Comparison of ENCODE assay signal across 18 cellular contexts in genomic region chr18:30406728-30407127, GRCh38.
"Had no signal": no experiment of that assay in that cellular context is flagged by ENCODE, and none has a peak within 500 bp of the region (broad histone marks: within the 10 kb centered on the region; RNA-seq: fewer than 3 reads in every experiment).

No MANE protein-coding gene starts in this region.

- H3K9me3 ChIP-seq: lower lobe of right lung, neutrophil, tibial artery, vagina had no signal

- DNase-seq: activated B cell treated with CpG ODN at 0.5 μM for 24 hours; activated CD4-positive, alpha-beta T cell treated with anti-CD3 and anti-CD28 coated beads, Interleukin-2, amount 10 ng/mL, durations not matched to agents 7 days and 5 days; activated naive CD4-positive, alpha-beta T cell treated with anti-CD3 and anti-CD28 coated beads, Interleukin-2, amount 10 ng/mL, durations not matched to agents 7 days and 5 days; activated T-cell treated with anti-CD3 and anti-CD28 coated beads for 4 hours; endodermal cell; foreskin fibroblast; glutamatergic neuron; left cardiac atrium; lower lobe of right lung; naive thymus-derived CD4-positive, alpha-beta T cell; retina; stimulated activated CD4-positive, alpha-beta T cell treated with anti-CD3 and anti-CD28 coated beads, Interleukin-15, amount 100 ng/mL, for 24 hours; stimulated activated CD4-positive, alpha-beta T cell treated with anti-CD3 and anti-CD28 coated beads, Interleukin-4, amount 100 ng/mL, for 4 hours; stomach; tibial artery had no signal

- H3K27ac ChIP-seq: lower lobe of right lung, neutrophil, stomach, tibial artery, vagina had no signal

- H3K27me3 ChIP-seq: neutrophil, stomach, tibial artery, vagina had no signal

- H3K4me1 ChIP-seq: lower lobe of right lung, stomach, tibial artery, vagina had no signal

- ATAC-seq: esophagus mucosa; left cardiac atrium; lower lobe of right lung; naive thymus-derived CD4-positive, alpha-beta T cell had no signal

- H3K36me3 ChIP-seq: lower lobe of right lung, neutrophil, stomach, tibial artery, vagina had no signal

- H3K4me3 ChIP-seq: lower lobe of right lung, stomach, tibial artery, vagina had no signal
